In the genomic region with DNA sequence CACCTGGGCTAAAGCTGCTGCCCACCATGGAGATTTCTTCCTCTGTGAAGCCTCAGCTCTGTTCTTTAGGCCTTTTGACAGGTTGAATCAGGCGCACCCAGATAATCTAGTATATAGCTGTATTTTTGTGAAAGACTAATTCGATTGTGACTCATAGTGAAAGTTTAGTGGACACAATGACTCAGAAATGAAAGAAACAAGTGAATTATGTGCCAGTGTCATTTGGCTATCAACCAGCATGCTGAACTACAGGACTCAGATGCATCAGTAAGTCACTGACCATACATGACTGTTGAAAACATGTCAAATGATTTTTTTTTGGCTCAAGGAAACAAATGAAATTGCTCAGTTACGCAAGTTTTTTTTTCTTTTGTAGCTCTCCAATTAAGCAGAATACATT, we compare ENCODE assay signal across 28 cellular contexts.
"Had no signal": no experiment of that assay in that cellular context is flagged by ENCODE, and none has a peak within 500 bp of the region (broad histone marks: within the 10 kb centered on the region; RNA-seq: fewer than 3 reads in every experiment).

No MANE protein-coding gene starts in this region.

- H3K27ac Mint-ChIP-seq: activated B cell treated with CpG ODN at 0.5 μM for 24 hours; activated CD4-positive, alpha-beta T cell treated with anti-CD3 and anti-CD28 coated beads for 36 hours; activated naive CD8-positive, alpha-beta T cell treated with anti-CD3 and anti-CD28 coated beads, Interleukin-2, amount 10 ng/mL, durations not matched to agents 7 days and 5 days; activated T-cell treated with anti-CD3 and anti-CD28 coated beads, Interleukin-2, amount 50 U/mL, for 24 hours; activated T-helper 17 cell treated with anti-CD3 and anti-CD28 coated beads, Interleukin-2, amount 50 U/mL, for 72 hours; stimulated activated effector memory CD8-positive, alpha-beta T cell treated with anti-CD3 and anti-CD28 coated beads, Interleukin-12 subunit alpha, Interleukin-12 subunit beta, amount 100 ng/mL, for 72 hours had no signal

- H3K4me3 ChIP-seq: body of pancreas, esophagus muscularis mucosa, heart left ventricle, right lobe of liver, skin epidermis, stomach, suprapubic skin, tibial nerve had no signal

- DNase-seq: activated B cell treated with CpG ODN at 0.5 μM for 24 hours; activated CD4-positive, alpha-beta T cell treated with anti-CD3 and anti-CD28 coated beads for 36 hours; activated CD4-positive, alpha-beta T cell treated with anti-CD3 and anti-CD28 coated beads, Interleukin-2, amount 50 U/mL, for 4 hours; activated CD8-positive, alpha-beta memory T cell treated with anti-CD3 and anti-CD28 coated beads for 24 hours; activated CD8-positive, alpha-beta memory T cell treated with anti-CD3 and anti-CD28 coated beads, Interleukin-2, amount 50 U/mL, for 4 hours; activated naive CD4-positive, alpha-beta T cell; activated naive CD8-positive, alpha-beta T cell treated with anti-CD3 and anti-CD28 coated beads, Interleukin-2, amount 10 ng/mL, durations not matched to agents 7 days and 5 days; activated T-cell treated with anti-CD3 and anti-CD28 coated beads, Interleukin-2, amount 50 U/mL, for 24 hours; amygdala; body of pancreas; central memory CD4-positive, alpha-beta T cell; dermis blood vessel endothelial cell; effector memory CD4-positive, alpha-beta T cell; heart left ventricle; left cardiac atrium; mesenchymal stem cell; nucleus accumbens; right lobe of liver; stimulated activated CD4-positive, alpha-beta T cell treated with anti-CD3 and anti-CD28 coated beads, Interleukin-2, amount 100 ng/mL, for 24 hours; stomach; T1000 had no signal

- H3K4me1 Mint-ChIP-seq: activated B cell treated with CpG ODN at 0.5 μM for 24 hours; activated CD4-positive, alpha-beta T cell treated with anti-CD3 and anti-CD28 coated beads for 36 hours; activated naive CD8-positive, alpha-beta T cell treated with anti-CD3 and anti-CD28 coated beads, Interleukin-2, amount 10 ng/mL, durations not matched to agents 7 days and 5 days; activated T-helper 17 cell treated with anti-CD3 and anti-CD28 coated beads, Interleukin-2, amount 50 U/mL, for 72 hours; stimulated activated effector memory CD8-positive, alpha-beta T cell treated with anti-CD3 and anti-CD28 coated beads, Interleukin-12 subunit alpha, Interleukin-12 subunit beta, amount 100 ng/mL, for 72 hours had no signal

- H3K36me3 Mint-ChIP-seq: activated naive CD8-positive, alpha-beta T cell treated with anti-CD3 and anti-CD28 coated beads, Interleukin-2, amount 10 ng/mL, durations not matched to agents 7 days and 5 days; stimulated activated effector memory CD8-positive, alpha-beta T cell treated with anti-CD3 and anti-CD28 coated beads, Interleukin-12 subunit alpha, Interleukin-12 subunit beta, amount 100 ng/mL, for 72 hours had no signal

- H3K27me3 ChIP-seq: body of pancreas, esophagus muscularis mucosa, heart left ventricle, right lobe of liver, stomach, suprapubic skin, tibial nerve had no signal

- H3K36me3 ChIP-seq: esophagus muscularis mucosa, heart left ventricle, right lobe of liver, stomach, suprapubic skin, tibial nerve had no signal

- H3K27ac ChIP-seq: body of pancreas, esophagus muscularis mucosa, heart left ventricle, right lobe of liver, skin epidermis, stomach, suprapubic skin, tibial nerve had no signal

- H3K4me1 ChIP-seq: body of pancreas, esophagus muscularis mucosa, heart left ventricle, right lobe of liver, stomach, suprapubic skin, tibial nerve had no signal

- FAIRE-seq: urothelium cell line had no signal

- ATAC-seq: activated CD4-positive, alpha-beta T cell treated with anti-CD3 and anti-CD28 coated beads for 36 hours; activated T-helper 17 cell treated with anti-CD3 and anti-CD28 coated beads, Interleukin-2, amount 50 U/mL, for 72 hours; body of pancreas; heart left ventricle; left cardiac atrium; stimulated activated effector memory CD8-positive, alpha-beta T cell treated with anti-CD3 and anti-CD28 coated beads, Interleukin-12 subunit alpha, Interleukin-12 subunit beta, amount 100 ng/mL, for 72 hours had no signal

- H3K27me3 Mint-ChIP-seq: activated B cell treated with CpG ODN at 0.5 μM for 24 hours; activated CD4-positive, alpha-beta T cell treated with anti-CD3 and anti-CD28 coated beads for 36 hours; activated naive CD8-positive, alpha-beta T cell treated with anti-CD3 and anti-CD28 coated beads, Interleukin-2, amount 10 ng/mL, durations not matched to agents 7 days and 5 days; activated T-helper 17 cell treated with anti-CD3 and anti-CD28 coated beads, Interleukin-2, amount 50 U/mL, for 72 hours had no signal

- H3K4me3 Mint-ChIP-seq: activated B cell treated with CpG ODN at 0.5 μM for 24 hours; activated CD4-positive, alpha-beta T cell treated with anti-CD3 and anti-CD28 coated beads for 36 hours; activated naive CD8-positive, alpha-beta T cell treated with anti-CD3 and anti-CD28 coated beads, Interleukin-2, amount 10 ng/mL, durations not matched to agents 7 days and 5 days; activated T-cell treated with anti-CD3 and anti-CD28 coated beads, Interleukin-2, amount 50 U/mL, for 24 hours; activated T-helper 17 cell treated with anti-CD3 and anti-CD28 coated beads, Interleukin-2, amount 50 U/mL, for 72 hours; stimulated activated effector memory CD8-positive, alpha-beta T cell treated with anti-CD3 and anti-CD28 coated beads, Interleukin-12 subunit alpha, Interleukin-12 subunit beta, amount 100 ng/mL, for 72 hours had no signal

- H3K9me3 Mint-ChIP-seq: activated B cell treated with CpG ODN at 0.5 μM for 24 hours; activated naive CD8-positive, alpha-beta T cell treated with anti-CD3 and anti-CD28 coated beads, Interleukin-2, amount 10 ng/mL, durations not matched to agents 7 days and 5 days; activated T-cell treated with anti-CD3 and anti-CD28 coated beads, Interleukin-2, amount 50 U/mL, for 24 hours had no signal

- H3K9me3 ChIP-seq: body of pancreas, esophagus muscularis mucosa, heart left ventricle, right lobe of liver, stomach, suprapubic skin, tibial nerve had no signal
